1 cellular context compared by ENCODE assay signal in the genomic region with DNA sequence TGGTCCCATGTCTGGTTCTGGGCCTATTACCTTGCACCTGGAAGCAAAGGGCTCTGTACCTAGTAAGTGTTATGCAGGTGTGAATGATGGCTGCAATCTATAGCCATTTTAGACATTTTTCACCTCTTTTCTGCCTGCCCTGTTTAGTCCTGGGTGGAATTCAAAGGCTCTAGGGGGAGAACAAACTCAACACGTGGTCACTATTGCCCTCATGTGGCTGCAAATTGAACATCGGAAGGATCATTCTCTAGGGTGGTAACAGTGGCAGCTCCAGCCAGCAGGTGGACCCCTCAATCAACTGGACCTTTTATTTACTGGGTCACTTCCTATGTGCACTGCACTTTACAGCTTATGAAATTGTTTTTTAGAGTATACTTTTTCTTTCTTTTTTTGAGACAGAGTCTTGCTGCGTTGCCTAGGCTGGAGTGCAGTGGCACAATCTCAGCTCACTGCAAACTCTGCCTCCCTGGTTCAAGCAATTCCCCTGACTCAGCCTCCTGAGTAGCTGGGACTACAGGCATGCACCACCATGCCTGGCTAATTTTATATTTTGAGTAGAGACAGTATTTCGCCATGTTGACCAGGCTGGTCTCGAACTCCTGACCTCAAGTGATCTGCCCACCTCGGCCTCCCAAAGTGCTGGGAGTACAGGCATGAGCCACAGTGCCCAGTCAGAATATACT.
TF ChIP-seq lines count a peak whose summit lies in the region.
"Not testable (repeated sequence)": the region's sequence is repeated elsewhere in the genome, so short reads cannot be mapped to it uniquely, and the experiment has no call there.

No MANE protein-coding gene starts in this region.

TF ChIP-seq in HepG2, 621 proteins besides CTCF, POLR2A, EP300 and RAD21 (continued from another document):
- TF ChIP-seq, protein P1, sequence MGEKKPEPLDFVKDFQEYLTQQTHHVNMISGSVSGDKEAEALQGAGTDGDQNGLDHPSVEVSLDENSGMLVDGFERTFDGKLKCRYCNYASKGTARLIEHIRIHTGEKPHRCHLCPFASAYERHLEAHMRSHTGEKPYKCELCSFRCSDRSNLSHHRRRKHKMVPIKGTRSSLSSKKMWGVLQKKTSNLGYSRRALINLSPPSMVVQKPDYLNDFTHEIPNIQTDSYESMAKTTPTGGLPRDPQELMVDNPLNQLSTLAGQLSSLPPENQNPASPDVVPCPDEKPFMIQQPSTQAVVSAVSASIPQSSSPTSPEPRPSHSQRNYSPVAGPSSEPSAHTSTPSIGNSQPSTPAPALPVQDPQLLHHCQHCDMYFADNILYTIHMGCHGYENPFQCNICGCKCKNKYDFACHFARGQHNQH (CRISPR knock-in tag; IDR thresholded peaks at IDR 0.05) = peak; percentile 60; the same call in 1 of the 2 replicates
- TF ChIP-seq DNMT3B (CRISPR knock-in tag; conservative IDR thresholded peaks at IDR 0.05) = 0 out of 2 replicates have a peak, but pooled peaks have one; percentile 90
- TF ChIP-seq SMAD3 (CRISPR knock-in tag; IDR thresholded peaks at IDR 0.05) = peak; percentile 93
- TF ChIP-seq ZSCAN31 (CRISPR knock-in tag; IDR thresholded peaks at IDR 0.05; ENCODE audit: low read depth) = 0 out of 2 replicates have a peak, but pooled peaks have one; percentile 29
- peak; percentile 91 for TF ChIP-seq MIXL1 (CRISPR knock-in tag; IDR thresholded peaks at IDR 0.05)
- TF ChIP-seq RXRB (CRISPR knock-in tag; IDR thresholded peaks at IDR 0.05; ENCODE audit: borderline replicate concordance) = peak; percentile 74; the same call in 1 of the 2 replicates
- TF ChIP-seq, protein P2, sequence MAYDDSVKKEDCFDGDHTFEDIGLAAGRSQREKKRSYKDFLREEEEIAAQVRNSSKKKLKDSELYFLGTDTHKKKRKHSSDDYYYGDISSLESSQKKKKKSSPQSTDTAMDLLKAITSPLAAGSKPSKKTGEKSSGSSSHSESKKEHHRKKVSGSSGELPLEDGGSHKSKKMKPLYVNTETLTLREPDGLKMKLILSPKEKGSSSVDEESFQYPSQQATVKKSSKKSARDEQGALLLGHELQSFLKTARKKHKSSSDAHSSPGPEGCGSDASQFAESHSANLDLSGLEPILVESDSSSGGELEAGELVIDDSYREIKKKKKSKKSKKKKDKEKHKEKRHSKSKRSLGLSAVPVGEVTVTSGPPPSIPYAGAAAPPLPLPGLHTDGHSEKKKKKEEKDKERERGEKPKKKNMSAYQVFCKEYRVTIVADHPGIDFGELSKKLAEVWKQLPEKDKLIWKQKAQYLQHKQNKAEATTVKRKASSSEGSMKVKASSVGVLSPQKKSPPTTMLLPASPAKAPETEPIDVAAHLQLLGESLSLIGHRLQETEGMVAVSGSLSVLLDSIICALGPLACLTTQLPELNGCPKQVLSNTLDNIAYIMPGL (CRISPR knock-in tag; IDR thresholded peaks at IDR 0.05; ENCODE audit: borderline replicate concordance in 1 of 2, low read depth in 1 of 2) = peak; percentile 70 to 93; a peak in 3 of 4 replicates
- TF ChIP-seq ZBTB20 (CRISPR knock-in tag; IDR thresholded peaks at IDR 0.05; ENCODE audit: borderline replicate concordance, low read depth) = peak; percentile 56; the same call in 1 of the 2 replicates
- TF ChIP-seq JARID2 (CRISPR knock-in tag; IDR thresholded peaks at IDR 0.05; ENCODE audit: insufficient replicate concordance) = peak; percentile 96
- TF ChIP-seq, protein P3, sequence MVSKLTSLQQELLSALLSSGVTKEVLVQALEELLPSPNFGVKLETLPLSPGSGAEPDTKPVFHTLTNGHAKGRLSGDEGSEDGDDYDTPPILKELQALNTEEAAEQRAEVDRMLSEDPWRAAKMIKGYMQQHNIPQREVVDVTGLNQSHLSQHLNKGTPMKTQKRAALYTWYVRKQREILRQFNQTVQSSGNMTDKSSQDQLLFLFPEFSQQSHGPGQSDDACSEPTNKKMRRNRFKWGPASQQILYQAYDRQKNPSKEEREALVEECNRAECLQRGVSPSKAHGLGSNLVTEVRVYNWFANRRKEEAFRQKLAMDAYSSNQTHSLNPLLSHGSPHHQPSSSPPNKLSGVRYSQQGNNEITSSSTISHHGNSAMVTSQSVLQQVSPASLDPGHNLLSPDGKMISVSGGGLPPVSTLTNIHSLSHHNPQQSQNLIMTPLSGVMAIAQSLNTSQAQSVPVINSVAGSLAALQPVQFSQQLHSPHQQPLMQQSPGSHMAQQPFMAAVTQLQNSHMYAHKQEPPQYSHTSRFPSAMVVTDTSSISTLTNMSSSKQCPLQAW (CRISPR knock-in tag; IDR thresholded peaks at IDR 0.05) = peak; percentile 82
- TF ChIP-seq, protein P4, sequence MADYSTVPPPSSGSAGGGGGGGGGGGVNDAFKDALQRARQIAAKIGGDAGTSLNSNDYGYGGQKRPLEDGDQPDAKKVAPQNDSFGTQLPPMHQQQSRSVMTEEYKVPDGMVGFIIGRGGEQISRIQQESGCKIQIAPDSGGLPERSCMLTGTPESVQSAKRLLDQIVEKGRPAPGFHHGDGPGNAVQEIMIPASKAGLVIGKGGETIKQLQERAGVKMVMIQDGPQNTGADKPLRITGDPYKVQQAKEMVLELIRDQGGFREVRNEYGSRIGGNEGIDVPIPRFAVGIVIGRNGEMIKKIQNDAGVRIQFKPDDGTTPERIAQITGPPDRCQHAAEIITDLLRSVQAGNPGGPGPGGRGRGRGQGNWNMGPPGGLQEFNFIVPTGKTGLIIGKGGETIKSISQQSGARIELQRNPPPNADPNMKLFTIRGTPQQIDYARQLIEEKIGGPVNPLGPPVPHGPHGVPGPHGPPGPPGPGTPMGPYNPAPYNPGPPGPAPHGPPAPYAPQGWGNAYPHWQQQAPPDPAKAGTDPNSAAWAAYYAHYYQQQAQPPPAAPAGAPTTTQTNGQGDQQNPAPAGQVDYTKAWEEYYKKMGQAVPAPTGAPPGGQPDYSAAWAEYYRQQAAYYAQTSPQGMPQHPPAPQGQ (CRISPR knock-in tag; IDR thresholded peaks at IDR 0.05; ENCODE audit: borderline replicate concordance) = 0 out of 2 replicates have a peak, but pooled peaks have one; percentile 50
- TF ChIP-seq GATAD2A (CRISPR knock-in tag; IDR thresholded peaks at IDR 0.05) = peak; percentile 69
- TF ChIP-seq, protein P5, sequence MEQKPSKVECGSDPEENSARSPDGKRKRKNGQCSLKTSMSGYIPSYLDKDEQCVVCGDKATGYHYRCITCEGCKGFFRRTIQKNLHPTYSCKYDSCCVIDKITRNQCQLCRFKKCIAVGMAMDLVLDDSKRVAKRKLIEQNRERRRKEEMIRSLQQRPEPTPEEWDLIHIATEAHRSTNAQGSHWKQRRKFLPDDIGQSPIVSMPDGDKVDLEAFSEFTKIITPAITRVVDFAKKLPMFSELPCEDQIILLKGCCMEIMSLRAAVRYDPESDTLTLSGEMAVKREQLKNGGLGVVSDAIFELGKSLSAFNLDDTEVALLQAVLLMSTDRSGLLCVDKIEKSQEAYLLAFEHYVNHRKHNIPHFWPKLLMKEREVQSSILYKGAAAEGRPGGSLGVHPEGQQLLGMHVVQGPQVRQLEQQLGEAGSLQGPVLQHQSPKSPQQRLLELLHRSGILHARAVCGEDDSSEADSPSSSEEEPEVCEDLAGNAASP (CRISPR knock-in tag; IDR thresholded peaks at IDR 0.05; ENCODE audit: borderline replicate concordance) = peak; percentile 73; the same call in 1 of the 2 replicates
- TF ChIP-seq, protein P6, sequence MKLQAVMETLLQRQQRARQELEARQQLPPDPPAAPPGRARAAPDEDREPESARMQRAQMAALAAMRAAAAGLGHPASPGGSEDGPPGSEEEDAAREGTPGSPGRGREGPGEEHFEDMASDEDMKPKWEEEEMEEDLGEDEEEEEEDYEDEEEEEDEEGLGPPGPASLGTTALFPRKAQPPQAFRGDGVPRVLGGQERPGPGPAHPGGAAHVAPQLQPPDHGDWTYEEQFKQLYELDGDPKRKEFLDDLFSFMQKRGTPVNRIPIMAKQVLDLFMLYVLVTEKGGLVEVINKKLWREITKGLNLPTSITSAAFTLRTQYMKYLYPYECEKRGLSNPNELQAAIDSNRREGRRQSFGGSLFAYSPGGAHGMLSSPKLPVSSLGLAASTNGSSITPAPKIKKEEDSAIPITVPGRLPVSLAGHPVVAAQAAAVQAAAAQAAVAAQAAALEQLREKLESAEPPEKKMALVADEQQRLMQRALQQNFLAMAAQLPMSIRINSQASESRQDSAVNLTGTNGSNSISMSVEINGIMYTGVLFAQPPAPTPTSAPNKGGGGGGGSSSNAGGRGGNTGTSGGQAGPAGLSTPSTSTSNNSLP (IDR thresholded peaks at IDR 0.05; ENCODE audit: low read depth, low read length) = peak; percentile 75; the same call in 1 of the 2 replicates
- 0 out of 2 replicates have a peak, but pooled peaks have one; percentile 32 for TF ChIP-seq NFYB (CRISPR knock-in tag; IDR thresholded peaks at IDR 0.05)
- 0 out of 2 replicates have a peak, but pooled peaks have one; percentile 37 for TF ChIP-seq RCOR2 (CRISPR knock-in tag; IDR thresholded peaks at IDR 0.05)
- peak; percentile 60 for TF ChIP-seq CEBPG (CRISPR knock-in tag; IDR thresholded peaks at IDR 0.05)
- TF ChIP-seq, protein P7, sequence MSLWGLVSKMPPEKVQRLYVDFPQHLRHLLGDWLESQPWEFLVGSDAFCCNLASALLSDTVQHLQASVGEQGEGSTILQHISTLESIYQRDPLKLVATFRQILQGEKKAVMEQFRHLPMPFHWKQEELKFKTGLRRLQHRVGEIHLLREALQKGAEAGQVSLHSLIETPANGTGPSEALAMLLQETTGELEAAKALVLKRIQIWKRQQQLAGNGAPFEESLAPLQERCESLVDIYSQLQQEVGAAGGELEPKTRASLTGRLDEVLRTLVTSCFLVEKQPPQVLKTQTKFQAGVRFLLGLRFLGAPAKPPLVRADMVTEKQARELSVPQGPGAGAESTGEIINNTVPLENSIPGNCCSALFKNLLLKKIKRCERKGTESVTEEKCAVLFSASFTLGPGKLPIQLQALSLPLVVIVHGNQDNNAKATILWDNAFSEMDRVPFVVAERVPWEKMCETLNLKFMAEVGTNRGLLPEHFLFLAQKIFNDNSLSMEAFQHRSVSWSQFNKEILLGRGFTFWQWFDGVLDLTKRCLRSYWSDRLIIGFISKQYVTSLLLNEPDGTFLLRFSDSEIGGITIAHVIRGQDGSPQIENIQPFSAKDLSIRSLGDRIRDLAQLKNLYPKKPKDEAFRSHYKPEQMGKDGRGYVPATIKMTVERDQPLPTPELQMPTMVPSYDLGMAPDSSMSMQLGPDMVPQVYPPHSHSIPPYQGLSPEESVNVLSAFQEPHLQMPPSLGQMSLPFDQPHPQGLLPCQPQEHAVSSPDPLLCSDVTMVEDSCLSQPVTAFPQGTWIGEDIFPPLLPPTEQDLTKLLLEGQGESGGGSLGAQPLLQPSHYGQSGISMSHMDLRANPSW (CRISPR knock-in tag; IDR thresholded peaks at IDR 0.05; ENCODE audit: borderline replicate concordance) = 0 out of 2 replicates have a peak, but pooled peaks have one; percentile 50
- TF ChIP-seq ZFP1 (CRISPR knock-in tag; IDR thresholded peaks at IDR 0.05) = 0 out of 2 replicates have a peak, but pooled peaks have one; percentile 56
- TF ChIP-seq ZSCAN25 (CRISPR knock-in tag; IDR thresholded peaks at IDR 0.05) = peak; percentile 59; the same call in 1 of the 2 replicates
- TF ChIP-seq ZNF567 (CRISPR knock-in tag; IDR thresholded peaks at IDR 0.05; ENCODE audit: borderline replicate concordance) = peak; percentile 73; the same call in 1 of the 2 replicates
- TF ChIP-seq FOXA1 (IDR thresholded peaks at IDR 0.05) = not testable (repeated sequence)
- TF ChIP-seq FOXA1 (CRISPR knock-in tag; IDR thresholded peaks at IDR 0.05) = peak; percentile 58
- peak; percentile 83; the same call in 1 of the 2 replicates for TF ChIP-seq SSRP1 (CRISPR knock-in tag; IDR thresholded peaks at IDR 0.05)
- TF ChIP-seq, protein P8, sequence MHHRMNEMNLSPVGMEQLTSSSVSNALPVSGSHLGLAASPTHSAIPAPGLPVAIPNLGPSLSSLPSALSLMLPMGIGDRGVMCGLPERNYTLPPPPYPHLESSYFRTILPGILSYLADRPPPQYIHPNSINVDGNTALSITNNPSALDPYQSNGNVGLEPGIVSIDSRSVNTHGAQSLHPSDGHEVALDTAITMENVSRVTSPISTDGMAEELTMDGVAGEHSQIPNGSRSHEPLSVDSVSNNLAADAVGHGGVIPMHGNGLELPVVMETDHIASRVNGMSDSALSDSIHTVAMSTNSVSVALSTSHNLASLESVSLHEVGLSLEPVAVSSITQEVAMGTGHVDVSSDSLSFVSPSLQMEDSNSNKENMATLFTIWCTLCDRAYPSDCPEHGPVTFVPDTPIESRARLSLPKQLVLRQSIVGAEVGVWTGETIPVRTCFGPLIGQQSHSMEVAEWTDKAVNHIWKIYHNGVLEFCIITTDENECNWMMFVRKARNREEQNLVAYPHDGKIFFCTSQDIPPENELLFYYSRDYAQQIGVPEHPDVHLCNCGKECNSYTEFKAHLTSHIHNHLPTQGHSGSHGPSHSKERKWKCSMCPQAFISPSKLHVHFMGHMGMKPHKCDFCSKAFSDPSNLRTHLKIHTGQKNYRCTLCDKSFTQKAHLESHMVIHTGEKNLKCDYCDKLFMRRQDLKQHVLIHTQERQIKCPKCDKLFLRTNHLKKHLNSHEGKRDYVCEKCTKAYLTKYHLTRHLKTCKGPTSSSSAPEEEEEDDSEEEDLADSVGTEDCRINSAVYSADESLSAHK (CRISPR knock-in tag; IDR thresholded peaks at IDR 0.05; ENCODE audit: borderline replicate concordance) = 0 out of 2 replicates have a peak, but pooled peaks have one; percentile 40
- TF ChIP-seq RARA (CRISPR knock-in tag; IDR thresholded peaks at IDR 0.05) = peak; percentile 40; the same call in 1 of the 2 replicates
- TF ChIP-seq, protein P9, sequence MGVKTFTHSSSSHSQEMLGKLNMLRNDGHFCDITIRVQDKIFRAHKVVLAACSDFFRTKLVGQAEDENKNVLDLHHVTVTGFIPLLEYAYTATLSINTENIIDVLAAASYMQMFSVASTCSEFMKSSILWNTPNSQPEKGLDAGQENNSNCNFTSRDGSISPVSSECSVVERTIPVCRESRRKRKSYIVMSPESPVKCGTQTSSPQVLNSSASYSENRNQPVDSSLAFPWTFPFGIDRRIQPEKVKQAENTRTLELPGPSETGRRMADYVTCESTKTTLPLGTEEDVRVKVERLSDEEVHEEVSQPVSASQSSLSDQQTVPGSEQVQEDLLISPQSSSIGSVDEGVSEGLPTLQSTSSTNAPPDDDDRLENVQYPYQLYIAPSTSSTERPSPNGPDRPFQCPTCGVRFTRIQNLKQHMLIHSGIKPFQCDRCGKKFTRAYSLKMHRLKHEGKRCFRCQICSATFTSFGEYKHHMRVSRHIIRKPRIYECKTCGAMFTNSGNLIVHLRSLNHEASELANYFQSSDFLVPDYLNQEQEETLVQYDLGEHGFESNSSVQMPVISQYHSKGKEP (CRISPR knock-in tag; IDR thresholded peaks at IDR 0.05) = peak; percentile 73; the same call in 1 of the 2 replicates
- TF ChIP-seq, protein P10, sequence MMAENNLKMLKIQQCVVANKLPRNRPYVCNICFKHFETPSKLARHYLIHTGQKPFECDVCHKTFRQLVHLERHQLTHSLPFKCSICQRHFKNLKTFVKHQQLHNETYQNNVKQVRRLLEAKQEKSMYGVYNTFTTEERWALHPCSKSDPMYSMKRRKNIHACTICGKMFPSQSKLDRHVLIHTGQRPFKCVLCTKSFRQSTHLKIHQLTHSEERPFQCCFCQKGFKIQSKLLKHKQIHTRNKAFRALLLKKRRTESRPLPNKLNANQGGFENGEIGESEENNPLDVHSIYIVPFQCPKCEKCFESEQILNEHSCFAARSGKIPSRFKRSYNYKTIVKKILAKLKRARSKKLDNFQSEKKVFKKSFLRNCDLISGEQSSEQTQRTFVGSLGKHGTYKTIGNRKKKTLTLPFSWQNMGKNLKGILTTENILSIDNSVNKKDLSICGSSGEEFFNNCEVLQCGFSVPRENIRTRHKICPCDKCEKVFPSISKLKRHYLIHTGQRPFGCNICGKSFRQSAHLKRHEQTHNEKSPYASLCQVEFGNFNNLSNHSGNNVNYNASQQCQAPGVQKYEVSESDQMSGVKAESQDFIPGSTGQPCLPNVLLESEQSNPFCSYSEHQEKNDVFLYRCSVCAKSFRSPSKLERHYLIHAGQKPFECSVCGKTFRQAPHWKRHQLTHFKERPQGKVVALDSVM (CRISPR knock-in tag; IDR thresholded peaks at IDR 0.05) = 0 out of 2 replicates have a peak, but pooled peaks have one; percentile 24
- peak; percentile 47; the same call in 1 of the 2 replicates for TF ChIP-seq SALL2 (CRISPR knock-in tag; IDR thresholded peaks at IDR 0.05)
- 0 out of 2 replicates have a peak, but pooled peaks have one; percentile 58 for TF ChIP-seq ZNF136 (CRISPR knock-in tag; IDR thresholded peaks at IDR 0.05; ENCODE audit: low read depth)
